ENCODE assay signal across 8 cellular contexts in the genomic region with DNA sequence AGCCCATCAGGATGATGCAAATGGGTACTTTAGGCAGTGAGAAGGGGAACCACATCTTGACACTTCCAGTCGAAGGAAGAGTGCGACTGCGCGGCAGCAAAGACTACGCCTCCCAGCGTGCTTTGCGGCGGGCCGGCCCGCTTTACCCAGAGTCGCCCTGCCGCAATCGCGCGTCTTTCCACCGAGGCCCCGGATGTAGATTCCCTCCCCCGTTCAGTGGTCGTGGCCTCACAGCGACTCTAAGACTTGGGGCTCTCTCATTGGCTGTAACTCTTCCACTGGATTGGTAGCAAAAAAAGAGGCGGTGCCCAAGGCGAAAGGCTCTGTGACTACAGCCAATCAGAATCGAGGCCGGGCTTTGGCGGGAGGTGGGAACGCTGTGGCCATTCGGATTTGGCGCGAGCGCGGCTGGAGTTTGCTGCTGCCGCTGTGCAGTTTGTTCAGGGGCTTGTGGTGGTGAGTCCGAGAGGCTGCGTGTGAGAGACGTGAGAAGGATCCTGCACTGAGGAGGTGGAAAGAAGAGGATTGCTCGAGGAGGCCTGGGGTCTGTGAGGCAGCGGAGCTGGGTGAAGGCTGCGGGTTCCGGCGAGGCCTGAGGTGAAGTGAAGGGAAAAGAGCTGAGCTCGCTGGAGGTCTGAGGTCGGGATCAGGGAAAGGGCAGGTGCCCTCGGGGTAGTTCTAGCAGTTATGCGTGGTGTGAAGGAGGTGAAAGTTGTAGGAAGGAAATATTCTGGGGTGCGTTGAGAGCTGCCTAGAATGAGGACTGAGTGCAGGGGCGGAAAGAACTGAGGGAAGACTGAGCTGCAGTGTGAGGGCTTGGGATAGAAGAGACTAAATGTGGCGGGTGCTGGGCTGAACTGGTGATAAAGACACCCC. TPM values are rescaled to one million over a fixed set of nuclear protein-coding genes. Genes with fewer than 3 reads are reported as not detected.
A peak's percentile ranks its signal among the peaks of the same experiment; 100 is the strongest.
DNase-seq lines count a peak whose midpoint lies in the region; ATAC-seq and TF ChIP-seq lines count a peak whose summit lies in the region.

A gene with protein sequence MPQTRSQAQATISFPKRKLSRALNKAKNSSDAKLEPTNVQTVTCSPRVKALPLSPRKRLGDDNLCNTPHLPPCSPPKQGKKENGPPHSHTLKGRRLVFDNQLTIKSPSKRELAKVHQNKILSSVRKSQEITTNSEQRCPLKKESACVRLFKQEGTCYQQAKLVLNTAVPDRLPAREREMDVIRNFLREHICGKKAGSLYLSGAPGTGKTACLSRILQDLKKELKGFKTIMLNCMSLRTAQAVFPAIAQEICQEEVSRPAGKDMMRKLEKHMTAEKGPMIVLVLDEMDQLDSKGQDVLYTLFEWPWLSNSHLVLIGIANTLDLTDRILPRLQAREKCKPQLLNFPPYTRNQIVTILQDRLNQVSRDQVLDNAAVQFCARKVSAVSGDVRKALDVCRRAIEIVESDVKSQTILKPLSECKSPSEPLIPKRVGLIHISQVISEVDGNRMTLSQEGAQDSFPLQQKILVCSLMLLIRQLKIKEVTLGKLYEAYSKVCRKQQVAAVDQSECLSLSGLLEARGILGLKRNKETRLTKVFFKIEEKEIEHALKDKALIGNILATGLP (plus strand): TSS at position 386 of the 876 bp plus-strand sequence. CDS start 1,542 bp downstream, outside the sequence.

- no peaks in the 10 kb centered on the region for H3K9me3 Mint-ChIP-seq in T-helper 1 cell treated with Interleukin-12 subunit alpha and Interleukin-12 subunit beta and Interleukin-4 antibody, amounts not matched to agents 30 μg/mL and 1 μg/mL, for 36 hours

- WGBS in psoas muscle, 3 donors: 0 to 1% (median 0%) methylated on average over 47 of the region's 47 CpGs

- ATAC-seq in HG02884 (IDR thresholded peaks at IDR 0.05; ENCODE audit: unreplicated experiment) (peak; percentile 93), left ventricle myocardium superior (peak; percentile 98), psoas muscle (peak; percentile 98)

- H3K27me3 ChIP-seq in psoas muscle (ENCODE audit: insufficient read depth in 3 of 3, low read length in 2 of 3) (no peaks in the 10 kb centered on the region), uterus (no peaks in the 10 kb centered on the region)

- H3K4me1 Mint-ChIP-seq in T-helper 1 cell treated with Interleukin-12 subunit alpha and Interleukin-12 subunit beta and Interleukin-4 antibody, amounts not matched to agents 30 μg/mL and 1 μg/mL, for 36 hours (ENCODE audit: low read depth): peaks cover 42% of the 10 kb centered on the region

- H3K27ac ChIP-seq in psoas muscle (no peak within 1 kb of the TSS), uterus (peak within 1 kb of the TSS; percentile 32 to 50)

- no peaks in the 10 kb centered on the region for H3K36me3 ChIP-seq in psoas muscle (ENCODE audit: insufficient read depth in 1 of 2, low read depth in 1 of 2)
- H3K36me3 ChIP-seq in uterus: no peaks in the 10 kb centered on the region

- in situ Hi-C loops in GM13977 (cut with MboI; ENCODE audit: low pct_unique_long_range_greater_than_20kb, low sequenced_read_pairs, unreplicated experiment): loop anchor here (10.0 kb wide), 1 partner anchor 83 kb away; no protein-coding TSS in a partner anchor

- peak; percentile 14 to 21 for TF ChIP-seq POLR2A in uterus (IDR thresholded peaks at IDR 0.05)

- H3K27ac Mint-ChIP-seq in T-helper 1 cell treated with Interleukin-12 subunit alpha and Interleukin-12 subunit beta and Interleukin-4 antibody, amounts not matched to agents 30 μg/mL and 1 μg/mL, for 36 hours: peak within 1 kb of the TSS; percentile 97

- H3K36me3 Mint-ChIP-seq in T-helper 1 cell treated with Interleukin-12 subunit alpha and Interleukin-12 subunit beta and Interleukin-4 antibody, amounts not matched to agents 30 μg/mL and 1 μg/mL, for 36 hours (ENCODE audit: low read depth): peaks cover 27% of the 10 kb centered on the region

- no peaks in the 10 kb centered on the region for H3K27me3 Mint-ChIP-seq in T-helper 1 cell treated with Interleukin-12 subunit alpha and Interleukin-12 subunit beta and Interleukin-4 antibody, amounts not matched to agents 30 μg/mL and 1 μg/mL, for 36 hours (ENCODE audit: low read depth)

- intact Hi-C loops in left ventricle myocardium superior (cut with micrococcal nuclease): loop anchor here (10.0 kb wide), 1 partner anchor 63 kb away; no protein-coding TSS in a partner anchor
- intact Hi-C loops in psoas muscle (cut with DNase I): loop anchor here in 1 of 2 donors (5.0 kb wide), 2 partner anchors 70 to 85 kb away; a partner anchor contains a TSS
- intact Hi-C loops in uterus (cut with DNase I; ENCODE audit: low total_unique reads): no loop called here

- H3K4me1 ChIP-seq in psoas muscle (peaks cover 20% of the 10 kb centered on the region), uterus (peaks cover 0 to 4% of the 10 kb centered on the region in 2 donors)

- peak; percentile 95 for DNase-seq in GM13977 (ENCODE audit: low spot score)
- peak; percentile 99 for DNase-seq in NCI-H1694 (lab: John Stamatoyannopoulos, UW)
- DNase-seq in amygdala (lab: John Stamatoyannopoulos, UW): peak; percentile 89 to 100 (median 98)
- DNase-seq in left ventricle myocardium superior: peak; percentile 98
- peak; percentile 99 for DNase-seq in psoas muscle
- DNase-seq in uterus: peak; percentile 98 to 99

- H3K4me3 Mint-ChIP-seq in T-helper 1 cell treated with Interleukin-12 subunit alpha and Interleukin-12 subunit beta and Interleukin-4 antibody, amounts not matched to agents 30 μg/mL and 1 μg/mL, for 36 hours: peak within 1 kb of the TSS; percentile 100

- H3K4me3 ChIP-seq in psoas muscle (peak within 1 kb of the TSS; percentile 67), uterus (peak within 1 kb of the TSS; percentile 24 to 47)

- no peaks in the 10 kb centered on the region for H3K9me3 ChIP-seq in psoas muscle
- H3K9me3 ChIP-seq in uterus: no peaks in the 10 kb centered on the region

- TF ChIP-seq CTCF in GM13977 (IDR thresholded peaks at IDR 0.05; ENCODE audit: extremely low read depth, insufficient read depth, missing control alignments) (no peak), psoas muscle (IDR thresholded peaks at IDR 0.05) (no peak), uterus (IDR thresholded peaks at IDR 0.05) (peak in 1 of 4 experiments; percentile 40)

RNA-seq across cellular contexts. Expression of the gene that starts here (rescaled TPM):
- total RNA-seq in left ventricle myocardium superior (0.99 TPM), psoas muscle (under 1 TPM; 0.27 to 0.90 (median 0.42) TPM), uterus (10 to 100 TPM in 1 of 4 donors, under 1 TPM in 1, not detected in 2; 0.88 to 11.3 TPM)
- 1 to 10 TPM in 2 of 3 donors, under 1 TPM in 1; 0.86 to 2.5 (median 1.4) TPM for polyA plus RNA-seq in psoas muscle

Comparison
In these comparisons a context has a peak if more than half of its experiments do, and no peak if none do; other contexts are left out.
1. Peak in DNase-seq and ATAC-seq in left ventricle myocardium superior; RNA of the gene not detected or under 1 TPM.